ENCODE assay signal across 26 cellular contexts in genomic region chr2:7061436-7061779, GRCh38.
"Had no signal": no experiment of that assay in that cellular context is flagged by ENCODE, and none has a peak within 500 bp of the region (broad histone marks: within the 10 kb centered on the region; RNA-seq: fewer than 3 reads in every experiment).

No MANE protein-coding gene starts in this region.

- H3K4me1 Mint-ChIP-seq: mesothelial cell of epicardium had no signal

- H3K27ac ChIP-seq: hepatocyte, neural progenitor cell, parathyroid adenoma, right atrium auricular region, skin epidermis, spleen, suprapubic skin, tibial nerve, upper lobe of left lung had no signal

- FAIRE-seq: frontal cortex, kidney had no signal

- H3K4me3 Mint-ChIP-seq: effector memory CD8-positive, alpha-beta T cell; mesothelial cell of epicardium; natural killer cell treated with Interleukin-12 subunit alpha and Interleukin-12 subunit beta and Interleukin-15 and Interleukin-18, amount 100 ng/mL, for 72 hours; neural progenitor cell; stimulated activated memory B cell treated with anti-CD40 and anti-IgM and Interleukin-4, amounts not matched to agents 10 μg/mL and 1 μg/mL and 100 μg/mL, for 72 hours; stimulated activated naive CD8-positive, alpha-beta T cell treated with anti-CD3 and anti-CD28 coated beads, Interleukin-15, Interleukin-2, amounts not matched to agents 100 ng/mL and 50 ng/mL, for 24 hours had no signal

- DNase-seq: cortex of kidney; effector memory CD8-positive, alpha-beta T cell; erythroblast; head of caudate nucleus; kidney; mesenchymal stem cell; mucosa of descending colon; naive B cell; spleen; stimulated activated CD4-positive, alpha-beta T cell treated with anti-CD3 and anti-CD28 coated beads, Interleukin-4, amount 100 ng/mL, for 4 hours; upper lobe of left lung had no signal

- H3K4me3 ChIP-seq: hepatocyte, mucosa of descending colon, neural progenitor cell, prostate gland, right atrium auricular region, skin epidermis, spleen, suprapubic skin, tibial nerve, upper lobe of left lung, vagina had no signal

- ATAC-seq: effector memory CD8-positive, alpha-beta T cell; left lobe of liver; mucosa of descending colon; natural killer cell treated with Interleukin-12 subunit alpha and Interleukin-12 subunit beta and Interleukin-15 and Interleukin-18, amount 100 ng/mL, for 72 hours; stimulated activated memory B cell treated with anti-CD40 and anti-IgM and Interleukin-4, amounts not matched to agents 10 μg/mL and 1 μg/mL and 100 μg/mL, for 72 hours had no signal

- H3K9me3 ChIP-seq: prostate gland, right atrium auricular region, suprapubic skin, tibial nerve, upper lobe of left lung, vagina had no signal

- H3K36me3 ChIP-seq: neural progenitor cell, prostate gland, right atrium auricular region, suprapubic skin, tibial nerve, upper lobe of left lung, vagina had no signal

- H3K27me3 Mint-ChIP-seq: effector memory CD8-positive, alpha-beta T cell; stimulated activated naive CD8-positive, alpha-beta T cell treated with anti-CD3 and anti-CD28 coated beads, Interleukin-15, Interleukin-2, amounts not matched to agents 100 ng/mL and 50 ng/mL, for 24 hours had no signal

- H3K27me3 ChIP-seq: hepatocyte, neural progenitor cell, right atrium auricular region, spleen, tibial nerve, upper lobe of left lung, vagina had no signal

- H3K27ac Mint-ChIP-seq: mesothelial cell of epicardium; neural progenitor cell; stimulated activated memory B cell treated with anti-CD40 and anti-IgM and Interleukin-4, amounts not matched to agents 10 μg/mL and 1 μg/mL and 100 μg/mL, for 72 hours; stimulated activated naive CD8-positive, alpha-beta T cell treated with anti-CD3 and anti-CD28 coated beads, Interleukin-15, Interleukin-2, amounts not matched to agents 100 ng/mL and 50 ng/mL, for 24 hours had no signal

- H3K4me1 ChIP-seq: neural progenitor cell, prostate gland, right atrium auricular region had no signal
